Comparison of ENCODE assay signal across 1 cellular context in genomic region chr5:90593083-90593482, GRCh38. TPM values are rescaled to one million over a fixed set of nuclear protein-coding genes. Genes with fewer than 3 reads are reported as not detected.
"Had no signal": no experiment of that assay in that cellular context is flagged by ENCODE, and none has a peak within 500 bp of the region (broad histone marks: within the 10 kb centered on the region; RNA-seq: fewer than 3 reads in every experiment).

No MANE protein-coding gene starts in this region.

RNA-seq across cellular contexts. Expression of gene ADGRV1, which starts 34.5 kb away (rescaled TPM):
- total RNA-seq: activated naive CD4-positive, alpha-beta T cell treated with anti-CD3 and anti-CD28 coated beads for 36 hours had no signal
